ENCODE assay signal across 9 cellular contexts in genomic region chr14:101072945-101073597, GRCh38.
A peak's percentile ranks its signal among the peaks of the same experiment; 100 is the strongest.
DNase-seq lines count a peak whose midpoint lies in the region; ATAC-seq, FAIRE-seq and TF ChIP-seq lines count a peak whose summit lies in the region.
"Had no signal": no experiment of that assay in that cellular context is flagged by ENCODE, and none has a peak within 500 bp of the region (broad histone marks: within the 10 kb centered on the region; RNA-seq: fewer than 3 reads in every experiment).

No MANE protein-coding gene starts in this region.

- no peak overlapping the region for H3K4me3 Mint-ChIP-seq in immature natural killer cell
- H3K4me3 Mint-ChIP-seq: neural crest cell had no signal

- no peaks in the 10 kb centered on the region for H3K9me3 Mint-ChIP-seq in immature natural killer cell
- H3K9me3 Mint-ChIP-seq: neural crest cell had no signal

- no peak for FAIRE-seq in kidney (lab: Jason Lieb, UNC)

- peaks cover 16 to 20% of the 10 kb centered on the region in 2 donors for H3K4me1 Mint-ChIP-seq in immature natural killer cell

- in situ Hi-C loops in astrocyte of the spinal cord (cut with HindIII; ENCODE audit: low sequenced_read_pairs) = no loop called here

- no peaks in the 10 kb centered on the region for H3K36me3 ChIP-seq in kidney (ENCODE audit: control insufficient read depth in 1 of 2, insufficient read depth in 2 of 2, low read length in 2 of 2)

- no peaks in the 10 kb centered on the region for H3K4me1 ChIP-seq in kidney (ENCODE audit: control insufficient read depth in 1 of 2, insufficient read depth in 1 of 2, low read depth in 1 of 2, low read length in 2 of 2)

- DNase-seq in NCI-H2107 treated with DMSO at 0.1 percent for 48 hours (lab: John Stamatoyannopoulos, UW; ENCODE audit: unreplicated experiment) = peak; percentile 91
- peak; percentile 98 for DNase-seq in astrocyte of the spinal cord (ENCODE audit: low read depth, low spot score)
- DNase-seq in kidney = peak; percentile 95
- DNase-seq in immature natural killer cell = no peak

- no peak overlapping the region for H3K9ac ChIP-seq in kidney (ENCODE audit: low read length in 2 of 2)

- intact Hi-C loops in kidney (cut with DNase I) = no loop called here

- ATAC-seq in GM18505 (IDR thresholded peaks at IDR 0.05; ENCODE audit: unreplicated experiment) = peak; percentile 82
- peak; percentile 63 for ATAC-seq in HG02970 (IDR thresholded peaks at IDR 0.05; ENCODE audit: low FRiP score, unreplicated experiment)

- H3K9me3 ChIP-seq in kidney (ENCODE audit: control insufficient read depth in 1 of 2, low read length in 2 of 2) = no peaks in the 10 kb centered on the region

- TF ChIP-seq POLR2A in GM18505 (IDR thresholded peaks at IDR 0.05; ENCODE audit: borderline replicate concordance, extremely low read depth, insufficient read depth, insufficient read length) = no peak

- H3K27me3 Mint-ChIP-seq in immature natural killer cell (ENCODE audit: low read depth in 3 of 3) = peaks cover 2 to 8% (median 4%) of the 10 kb centered on the region in 3 donors

- H3K27ac Mint-ChIP-seq in immature natural killer cell = no peak overlapping the region

- peak overlapping the region; percentile 51 for H3K27ac ChIP-seq in C4-2B
- no peak overlapping the region for H3K27ac ChIP-seq in kidney (ENCODE audit: low read depth in 2 of 2, low read length in 2 of 2)
- peak overlapping the region; percentile 68 for H3K27ac ChIP-seq in temporal lobe (ENCODE audit: low read depth, low read length)

- H3K4me3 ChIP-seq in astrocyte of the spinal cord (ENCODE audit: low read depth, low read length) (no peak overlapping the region), kidney (ENCODE audit: low read length in 2 of 2) (no peak overlapping the region)

- TF ChIP-seq CTCF in C4-2B (conservative IDR thresholded peaks at IDR 0.05) (no peak; the same call in 1 of the 2 replicates), astrocyte of the spinal cord (IDR thresholded peaks at IDR 0.05; ENCODE audit: low read depth, low read length) (no peak), kidney (IDR thresholded peaks at IDR 0.05; ENCODE audit: borderline replicate concordance, extremely low read depth, insufficient read depth) (no peak)

- H3K36me3 Mint-ChIP-seq in immature natural killer cell = no peaks in the 10 kb centered on the region

Comparison
In these comparisons a context has a peak if more than half of its experiments do, and no peak if none do; other contexts are left out.
1. H3K27ac ChIP-seq: peak in C4-2B (single experiment) and temporal lobe (single experiment); none in kidney (0 of 2).
2. DNase-seq: peak in NCI-H2107 treated with DMSO at 0.1 percent for 48 hours (single experiment), astrocyte of the spinal cord (single experiment) and kidney (single experiment); none in immature natural killer cell (0 of 3).